ENCODE assay signal across 1 cellular context in genomic region chr10:119738962-119739361, GRCh38.
TF ChIP-seq lines count a peak whose summit lies in the region.

No MANE protein-coding gene starts in this region.

TF ChIP-seq in SK-N-SH, 30 proteins besides CTCF, POLR2A, EP300 and RAD21 (continued from another document):
- TF ChIP-seq, protein P1, sequence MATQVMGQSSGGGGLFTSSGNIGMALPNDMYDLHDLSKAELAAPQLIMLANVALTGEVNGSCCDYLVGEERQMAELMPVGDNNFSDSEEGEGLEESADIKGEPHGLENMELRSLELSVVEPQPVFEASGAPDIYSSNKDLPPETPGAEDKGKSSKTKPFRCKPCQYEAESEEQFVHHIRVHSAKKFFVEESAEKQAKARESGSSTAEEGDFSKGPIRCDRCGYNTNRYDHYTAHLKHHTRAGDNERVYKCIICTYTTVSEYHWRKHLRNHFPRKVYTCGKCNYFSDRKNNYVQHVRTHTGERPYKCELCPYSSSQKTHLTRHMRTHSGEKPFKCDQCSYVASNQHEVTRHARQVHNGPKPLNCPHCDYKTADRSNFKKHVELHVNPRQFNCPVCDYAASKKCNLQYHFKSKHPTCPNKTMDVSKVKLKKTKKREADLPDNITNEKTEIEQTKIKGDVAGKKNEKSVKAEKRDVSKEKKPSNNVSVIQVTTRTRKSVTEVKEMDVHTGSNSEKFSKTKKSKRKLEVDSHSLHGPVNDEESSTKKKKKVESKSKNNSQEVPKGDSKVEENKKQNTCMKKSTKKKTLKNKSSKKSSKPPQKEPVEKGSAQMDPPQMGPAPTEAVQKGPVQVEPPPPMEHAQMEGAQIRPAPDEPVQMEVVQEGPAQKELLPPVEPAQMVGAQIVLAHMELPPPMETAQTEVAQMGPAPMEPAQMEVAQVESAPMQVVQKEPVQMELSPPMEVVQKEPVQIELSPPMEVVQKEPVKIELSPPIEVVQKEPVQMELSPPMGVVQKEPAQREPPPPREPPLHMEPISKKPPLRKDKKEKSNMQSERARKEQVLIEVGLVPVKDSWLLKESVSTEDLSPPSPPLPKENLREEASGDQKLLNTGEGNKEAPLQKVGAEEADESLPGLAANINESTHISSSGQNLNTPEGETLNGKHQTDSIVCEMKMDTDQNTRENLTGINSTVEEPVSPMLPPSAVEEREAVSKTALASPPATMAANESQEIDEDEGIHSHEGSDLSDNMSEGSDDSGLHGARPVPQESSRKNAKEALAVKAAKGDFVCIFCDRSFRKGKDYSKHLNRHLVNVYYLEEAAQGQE (IDR thresholded peaks at IDR 0.05; ENCODE audit: low read depth, low read length) = no peak
- TF ChIP-seq RFX5 (IDR thresholded peaks at IDR 0.05; ENCODE audit: low read length) = no peak
- TF ChIP-seq GATA2 (CRISPR knock-in tag; IDR thresholded peaks at IDR 0.05) = no peak
- no peak for TF ChIP-seq CHD2 (IDR thresholded peaks at IDR 0.05; ENCODE audit: low read length, partially characterized antibody)
- TF ChIP-seq GABPA (IDR thresholded peaks at IDR 0.05; ENCODE audit: low read depth) = no peak
- no peak for TF ChIP-seq NRF1 (IDR thresholded peaks at IDR 0.05; ENCODE audit: low read depth, low read length)
- no peak for TF ChIP-seq RXRA (IDR thresholded peaks at IDR 0.05; ENCODE audit: borderline replicate concordance, low read depth)
- TF ChIP-seq MEF2A (IDR thresholded peaks at IDR 0.05; ENCODE audit: borderline replicate concordance, low read depth) = no peak
- TF ChIP-seq, protein P2, sequence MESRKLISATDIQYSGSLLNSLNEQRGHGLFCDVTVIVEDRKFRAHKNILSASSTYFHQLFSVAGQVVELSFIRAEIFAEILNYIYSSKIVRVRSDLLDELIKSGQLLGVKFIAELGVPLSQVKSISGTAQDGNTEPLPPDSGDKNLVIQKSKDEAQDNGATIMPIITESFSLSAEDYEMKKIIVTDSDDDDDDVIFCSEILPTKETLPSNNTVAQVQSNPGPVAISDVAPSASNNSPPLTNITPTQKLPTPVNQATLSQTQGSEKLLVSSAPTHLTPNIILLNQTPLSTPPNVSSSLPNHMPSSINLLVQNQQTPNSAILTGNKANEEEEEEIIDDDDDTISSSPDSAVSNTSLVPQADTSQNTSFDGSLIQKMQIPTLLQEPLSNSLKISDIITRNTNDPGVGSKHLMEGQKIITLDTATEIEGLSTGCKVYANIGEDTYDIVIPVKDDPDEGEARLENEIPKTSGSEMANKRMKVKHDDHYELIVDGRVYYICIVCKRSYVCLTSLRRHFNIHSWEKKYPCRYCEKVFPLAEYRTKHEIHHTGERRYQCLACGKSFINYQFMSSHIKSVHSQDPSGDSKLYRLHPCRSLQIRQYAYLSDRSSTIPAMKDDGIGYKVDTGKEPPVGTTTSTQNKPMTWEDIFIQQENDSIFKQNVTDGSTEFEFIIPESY (IDR thresholded peaks at IDR 0.05; ENCODE audit: borderline replicate concordance, low read depth) = no peak
